9 cellular contexts compared by ENCODE assay signal in the genomic region with DNA sequence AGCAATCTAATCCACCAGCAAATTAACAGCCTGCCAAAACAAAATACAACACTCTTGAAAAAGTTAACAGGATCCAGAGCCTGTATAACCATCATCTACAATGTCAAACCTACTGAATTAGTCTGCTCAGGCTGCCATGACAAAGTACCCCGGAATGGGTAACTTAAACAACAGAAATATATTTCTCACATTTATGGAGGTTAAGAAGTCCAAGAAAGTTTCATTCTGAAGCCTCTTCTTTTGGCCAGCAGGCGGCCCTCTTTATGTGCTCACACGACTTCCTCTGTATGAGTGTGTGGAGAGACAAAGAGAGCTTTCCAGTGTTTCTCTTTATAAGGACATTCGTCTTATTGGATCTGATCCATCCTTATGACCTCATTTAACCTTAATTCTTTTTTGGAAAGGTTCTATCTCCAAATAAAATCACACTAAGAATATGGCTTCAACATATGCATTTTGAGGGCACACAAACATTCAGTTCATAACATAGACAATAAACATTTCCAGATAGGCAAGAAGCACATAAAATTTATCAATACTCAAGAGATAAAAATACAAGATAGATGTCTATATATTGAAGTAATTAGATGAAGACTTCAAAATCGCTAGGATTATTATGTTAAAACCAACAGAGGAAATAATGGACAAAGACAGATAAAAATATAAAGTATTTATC. TPM values are rescaled to one million over a fixed set of nuclear protein-coding genes. Genes with fewer than 3 reads are reported as not detected.
A peak's percentile ranks its signal among the peaks of the same experiment; 100 is the strongest.
DNase-seq lines count a peak whose midpoint lies in the region; ATAC-seq, FAIRE-seq and TF ChIP-seq lines count a peak whose summit lies in the region.
"Had no signal": no experiment of that assay in that cellular context is flagged by ENCODE, and none has a peak within 500 bp of the region (broad histone marks: within the 10 kb centered on the region; RNA-seq: fewer than 3 reads in every experiment).

No MANE protein-coding gene starts in this region.

- ATAC-seq in A549 = peak; percentile 83 to 91
- ATAC-seq in gastroesophageal sphincter = no peak

- peak; percentile 73 for FAIRE-seq in A549 (lab: Jason Lieb, UNC)
- FAIRE-seq in G401.6 (lab: Jason Lieb, UNC) = peak; percentile 46
- no peak for FAIRE-seq in HTR-8/SVneo (lab: Jason Lieb, UNC)

- no peak overlapping the region for H3K4me2 ChIP-seq in A549

- no peak for TF ChIP-seq POLR2A in A549 (IDR thresholded peaks at IDR 0.05; ENCODE audit: low read length)
- TF ChIP-seq POLR2A in gastroesophageal sphincter (IDR thresholded peaks at IDR 0.05) = no peak

- CTCF ChIA-PET in A549 (lab: Yijun Ruan, JAX) = interaction anchor here (0.6 to 2.4 kb wide), 9 partner anchors 11 to 383 kb away, joined by 3 to 8 read pairs (median 3); no protein-coding TSS in a partner anchor

- no peaks in the 10 kb centered on the region for H3K36me3 ChIP-seq in WERI-Rb-1
- no peaks in the 10 kb centered on the region for H3K36me3 ChIP-seq in gastroesophageal sphincter

- peak; percentile 71 for TF ChIP-seq CTCF in A549 (IDR thresholded peaks at IDR 0.05)
- peak; percentile 63 for TF ChIP-seq CTCF in WERI-Rb-1 (IDR thresholded peaks at IDR 0.05; ENCODE audit: low read depth, low read length)
- TF ChIP-seq CTCF in gastroesophageal sphincter (IDR thresholded peaks at IDR 0.05) = peak; percentile 30 to 58 (median 48)

- TF ChIP-seq EP300 in A549 (IDR thresholded peaks at IDR 0.05) (no peak), gastroesophageal sphincter (IDR thresholded peaks at IDR 0.05) (no peak)

- DNase-seq in A549 (ENCODE audit: low read depth in 1 of 2, low spot score in 1 of 2) (peak; percentile 33 to 61), HTR-8/SVneo (ENCODE audit: insufficient read length, low spot score) (peak; percentile 1), WERI-Rb-1 (peak; percentile 49), renal cortical epithelial cell (ENCODE audit: low read depth) (peak; percentile 59), NCI-H187 (lab: John Stamatoyannopoulos, UW) (no peak), superior temporal gyrus (ENCODE audit: extremely low spot score) (no peak)

- H3K9me3 ChIP-seq in A549 = no peaks in the 10 kb centered on the region
- H3K9me3 ChIP-seq in WERI-Rb-1 (ENCODE audit: severe bottlenecking) = no peaks in the 10 kb centered on the region
- no peaks in the 10 kb centered on the region for H3K9me3 ChIP-seq in gastroesophageal sphincter

- H3K4me3 ChIP-seq in A549 = no peak overlapping the region
- no peak overlapping the region for H3K4me3 ChIP-seq in WERI-Rb-1 (ENCODE audit: low read depth, low read length)
- no peak overlapping the region for H3K4me3 ChIP-seq in gastroesophageal sphincter

- H3K27me3 ChIP-seq in WERI-Rb-1 (ENCODE audit: insufficient read depth, low read depth, severe bottlenecking) (no peaks in the 10 kb centered on the region), gastroesophageal sphincter (no peaks in the 10 kb centered on the region)

- H3K4me1 ChIP-seq in A549 (no peaks in the 10 kb centered on the region), gastroesophageal sphincter (no peaks in the 10 kb centered on the region)

- H3K27ac ChIP-seq in A549 = no peak overlapping the region
- H3K27ac ChIP-seq in WERI-Rb-1 = no peak overlapping the region
- H3K27ac ChIP-seq in gastroesophageal sphincter = no peak overlapping the region

- POLR2A ChIA-PET in A549 (lab: Yijun Ruan, JAX) = no interaction called here

- WGBS in A549 (ENCODE audit: missing lambda C conversion rate) = 2% methylated on average over 5 of the region's 5 CpGs
- 17 to 20% methylated on average over 5 of the region's 5 CpGs for WGBS in gastroesophageal sphincter (ENCODE audit: low coverage in 1 of 2), 2 donors

- peak; percentile 57 to 58 for TF ChIP-seq RAD21 in A549 (conservative IDR thresholded peaks at IDR 0.05 in 1 of 2, IDR thresholded peaks at IDR 0.05 in 1 of 2)

TF ChIP-seq in A549, 52 proteins besides CTCF, POLR2A, EP300 and RAD21:
- TF ChIP-seq PBX3 (IDR thresholded peaks at IDR 0.05) = no peak
- TF ChIP-seq MAZ (IDR thresholded peaks at IDR 0.05; ENCODE audit: borderline replicate concordance, low read depth, low read length) = no peak
- peak; percentile 78 for TF ChIP-seq SMC3 (IDR thresholded peaks at IDR 0.05)
- TF ChIP-seq KDM1A (IDR thresholded peaks at IDR 0.05; ENCODE audit: low read depth) = no peak
- TF ChIP-seq BCL3 (IDR thresholded peaks at IDR 0.05) = no peak
- TF ChIP-seq HDAC2 (IDR thresholded peaks at IDR 0.05) = no peak

RNA-seq across cellular contexts. Expression of gene RERG, which starts 5.9 kb away (rescaled TPM):
- polyA plus RNA-seq in A549 (2011; rRNA removed) (0.44 and 0.48 TPM in 2 replicates), A549 (2017; fragmentation: RNase III; extraction: RNeasy Plus Mini Kit Qiagen cat#74134 plus additional on column Dnase treatment) (0.46 to 0.79 TPM (median 0.66 TPM) in 3 replicates)
- polyA plus RNA-seq in A549 (2012; cell fraction: cytosol; rRNA removed) = 0.05 and 0.09 TPM in 2 replicates
- polyA plus RNA-seq in A549 (2012; cell fraction: nucleus; rRNA removed) = 0.04 TPM in 1 of 2 replicates, not detected in the other
- 1.5 TPM in 1 of 2 replicates, not detected in the other for polyA minus RNA-seq in A549 (2011; rRNA and poly(A)+ RNA removed)
- total RNA-seq in gastroesophageal sphincter (10 to 100 TPM; 13.6 to 32.0 (median 19.8) TPM), renal cortical epithelial cell (4.1 TPM in 1 of 2 replicates, not detected in the other)
- total RNA-seq: glomerular endothelial cell had no signal

Comparison
In these comparisons a context has a peak if more than half of its experiments do, and no peak if none do; other contexts are left out.
1. DNase-seq: peak in A549 (2 of 2), HTR-8/SVneo (single experiment), WERI-Rb-1 (single experiment) and renal cortical epithelial cell (single experiment); none in NCI-H187 (0 of 2) and superior temporal gyrus (single experiment).
2. Peak in every context shown above with its lines, with median percentiles within 50 percentile points of each other: CTCF ChIP-seq.